19 cellular contexts compared by ENCODE assay signal in genomic region chr18:9049495-9049809, GRCh38.
"Had no signal": no experiment of that assay in that cellular context is flagged by ENCODE, and none has a peak within 500 bp of the region (broad histone marks: within the 10 kb centered on the region; RNA-seq: fewer than 3 reads in every experiment).

No MANE protein-coding gene starts in this region.

- DNase-seq: colonic mucosa; heart left ventricle; hippocampal formation; kidney glomerular epithelial cell; nucleus accumbens; pancreas; right cardiac atrium; stimulated activated CD4-positive, alpha-beta T cell treated with anti-CD3 and anti-CD28 coated beads, Interleukin-4, amount 100 ng/mL, for 24 hours; tibial artery; upper lobe of left lung; uterus had no signal

- H3K27me3 Mint-ChIP-seq: progenitor cell of endocrine pancreas; stimulated activated memory B cell treated with anti-CD40 and anti-IgM and Interleukin-4, amounts not matched to agents 10 μg/mL and 1 μg/mL and 100 μg/mL, for 72 hours; stimulated activated naive CD8-positive, alpha-beta T cell treated with anti-CD3 and anti-CD28 coated beads, Interleukin-15, Interleukin-2, amounts not matched to agents 100 ng/mL and 50 ng/mL, for 24 hours had no signal

- H3K9ac ChIP-seq: neural progenitor cell had no signal

- H3K36me3 ChIP-seq: colonic mucosa, heart left ventricle, neural progenitor cell, pancreas, tibial artery, upper lobe of left lung, uterus had no signal

- H3K27ac ChIP-seq: colonic mucosa, heart left ventricle, neural progenitor cell, pancreas, tibial artery, upper lobe of left lung, uterus had no signal

- H3K27ac Mint-ChIP-seq: mesothelial cell of epicardium; neural progenitor cell; progenitor cell of endocrine pancreas; stimulated activated memory B cell treated with anti-CD40 and anti-IgM and Interleukin-4, amounts not matched to agents 10 μg/mL and 1 μg/mL and 100 μg/mL, for 72 hours; stimulated activated naive CD8-positive, alpha-beta T cell treated with anti-CD3 and anti-CD28 coated beads, Interleukin-15, Interleukin-2, amounts not matched to agents 100 ng/mL and 50 ng/mL, for 24 hours had no signal

- ATAC-seq: heart left ventricle, left lobe of liver, pancreas, right cardiac atrium had no signal

- FAIRE-seq: frontal cortex, pancreas had no signal

- H3K27me3 ChIP-seq: colonic mucosa, heart left ventricle, neural progenitor cell, pancreas, tibial artery, upper lobe of left lung, uterus had no signal

- H3K36me3 Mint-ChIP-seq: stimulated activated memory B cell treated with anti-CD40 and anti-IgM and Interleukin-4, amounts not matched to agents 10 μg/mL and 1 μg/mL and 100 μg/mL, for 72 hours had no signal

- H3K4me3 Mint-ChIP-seq: mesothelial cell of epicardium; natural killer cell treated with Interleukin-12 subunit alpha and Interleukin-12 subunit beta and Interleukin-15 and Interleukin-18, amount 100 ng/mL, for 72 hours; neural progenitor cell; stimulated activated memory B cell treated with anti-CD40 and anti-IgM and Interleukin-4, amounts not matched to agents 10 μg/mL and 1 μg/mL and 100 μg/mL, for 72 hours; stimulated activated naive CD8-positive, alpha-beta T cell treated with anti-CD3 and anti-CD28 coated beads, Interleukin-15, Interleukin-2, amounts not matched to agents 100 ng/mL and 50 ng/mL, for 24 hours had no signal

- H3K4me1 ChIP-seq: colonic mucosa, heart left ventricle, neural progenitor cell, pancreas, tibial artery, upper lobe of left lung, uterus had no signal

- H3K4me3 ChIP-seq: colonic mucosa, heart left ventricle, neural progenitor cell, pancreas, tibial artery, upper lobe of left lung, uterus had no signal

- H3K9me3 ChIP-seq: colonic mucosa, pancreas, uterus had no signal

- H2AFZ ChIP-seq: neural progenitor cell had no signal

- H3K4me1 Mint-ChIP-seq: mesothelial cell of epicardium, neural progenitor cell had no signal

- H3K4me2 ChIP-seq: neural progenitor cell had no signal
